ENCODE assay signal across 8 cellular contexts in genomic region chr3:57756528-57757401, GRCh38. TPM values are rescaled to one million over a fixed set of nuclear protein-coding genes. Genes with fewer than 3 reads are reported as not detected.
A peak's percentile ranks its signal among the peaks of the same experiment; 100 is the strongest.
DNase-seq lines count a peak whose midpoint lies in the region; ATAC-seq and TF ChIP-seq lines count a peak whose summit lies in the region.

No MANE protein-coding gene starts in this region.

- H3K27ac Mint-ChIP-seq in CD8-positive, alpha-beta memory T cell, result peak overlapping the region; percentile 68 to 98 (median 95)
- peak overlapping the region; percentile 96 for H3K27ac Mint-ChIP-seq in activated CD4-positive, alpha-beta T cell treated with anti-CD3 and anti-CD28 coated beads, Interleukin-2, amount 10 ng/mL, durations not matched to agents 24 days and 14 days

- H3K36me3 Mint-ChIP-seq in CD8-positive, alpha-beta memory T cell, result peaks cover 0 to 40% (median 0%) of the 10 kb centered on the region in 3 donors
- H3K36me3 Mint-ChIP-seq in activated CD4-positive, alpha-beta T cell treated with anti-CD3 and anti-CD28 coated beads, Interleukin-2, amount 10 ng/mL, durations not matched to agents 24 days and 14 days (ENCODE audit: low read depth), result peaks cover 23% of the 10 kb centered on the region

- DNase-seq in CD8-positive, alpha-beta memory T cell, result peak in 4 of 5 donors; percentile 1 to 50 (median 16)
- DNase-seq in HuH-7.5 (ENCODE audit: low spot score) (peak; percentile 15), dedifferentiated amniotic fluid mesenchymal stem cell (ENCODE audit: extremely low spot score) (peak; percentile 58), right lobe of liver (peak; percentile 56 to 74 (median 62)), OCI-M2 (lab: John Stamatoyannopoulos, UW; ENCODE audit: unreplicated experiment) (no peak)
- DNase-seq in activated CD4-positive, alpha-beta T cell treated with anti-CD3 and anti-CD28 coated beads, Interleukin-2, amount 10 ng/mL, durations not matched to agents 24 days and 14 days, result peak; percentile 80
- DNase-seq in stimulated activated CD4-positive, alpha-beta T cell treated with anti-CD3 and anti-CD28 coated beads, TNF-alpha, amount 100 ng/mL, for 4 hours (ENCODE audit: low read depth in 3 of 3), result peak in 2 of 3 experiments; percentile 2 to 17

- no peaks in the 10 kb centered on the region for H3K9me3 ChIP-seq in CD8-positive, alpha-beta memory T cell (ENCODE audit: low read length)
- no peaks in the 10 kb centered on the region for H3K9me3 ChIP-seq in right lobe of liver

- CTCF ChIA-PET in CD8-positive, alpha-beta memory T cell (lab: Charles Lee), result interaction anchor here (0.6 to 1.2 kb wide), 3 partner anchors 64 to 222 kb away, joined by 3 read pairs; partner anchors contain the start of genes DENND6A and PDE12

- peaks cover 39% of the 10 kb centered on the region for H3K4me1 ChIP-seq in CD8-positive, alpha-beta memory T cell (ENCODE audit: insufficient read depth, low read length)
- peaks cover 0 to 28% (median 13%) of the 10 kb centered on the region in 4 donors for H3K4me1 ChIP-seq in right lobe of liver

- no peaks in the 10 kb centered on the region for H3K27me3 Mint-ChIP-seq in CD8-positive, alpha-beta memory T cell
- peaks cover 6% of the 10 kb centered on the region for H3K27me3 Mint-ChIP-seq in activated CD4-positive, alpha-beta T cell treated with anti-CD3 and anti-CD28 coated beads, Interleukin-2, amount 10 ng/mL, durations not matched to agents 24 days and 14 days

- no peaks in the 10 kb centered on the region for H3K27me3 ChIP-seq in CD8-positive, alpha-beta memory T cell (ENCODE audit: insufficient read depth, low read length, poor library complexity, severe bottlenecking)
- H3K27me3 ChIP-seq in right lobe of liver, result no peaks in the 10 kb centered on the region

- peaks cover 42 to 53% (median 47%) of the 10 kb centered on the region in 3 donors for H3K4me1 Mint-ChIP-seq in CD8-positive, alpha-beta memory T cell
- peaks cover 28% of the 10 kb centered on the region for H3K4me1 Mint-ChIP-seq in activated CD4-positive, alpha-beta T cell treated with anti-CD3 and anti-CD28 coated beads, Interleukin-2, amount 10 ng/mL, durations not matched to agents 24 days and 14 days

- H3K27ac ChIP-seq in CD8-positive, alpha-beta memory T cell (ENCODE audit: low read depth, low read length), result peak overlapping the region; percentile 66
- H3K27ac ChIP-seq in right lobe of liver, result peak overlapping the region; percentile 78 to 88 (median 83)

- peak overlapping the region; percentile 93 to 98 (median 96) for H3K4me3 Mint-ChIP-seq in CD8-positive, alpha-beta memory T cell
- peak overlapping the region; percentile 98 for H3K4me3 Mint-ChIP-seq in activated CD4-positive, alpha-beta T cell treated with anti-CD3 and anti-CD28 coated beads, Interleukin-2, amount 10 ng/mL, durations not matched to agents 24 days and 14 days

- peaks cover 4% of the 10 kb centered on the region for H3K36me3 ChIP-seq in CD8-positive, alpha-beta memory T cell (ENCODE audit: insufficient read depth, low read length)
- peaks cover 0 to 6% (median 0%) of the 10 kb centered on the region in 4 donors for H3K36me3 ChIP-seq in right lobe of liver

- ATAC-seq in GM21447 (IDR thresholded peaks at IDR 0.05; ENCODE audit: unreplicated experiment), result peak; percentile 25
- ATAC-seq in right lobe of liver, result peak; percentile 38 to 60 (median 56)

- H3K4me3 ChIP-seq in CD8-positive, alpha-beta memory T cell (ENCODE audit: low read length), result peak overlapping the region; percentile 73
- peak overlapping the region; percentile 77 to 85 (median 82) for H3K4me3 ChIP-seq in right lobe of liver

- intact Hi-C loops in activated CD4-positive, alpha-beta T cell treated with anti-CD3 and anti-CD28 coated beads, Interleukin-2, amount 10 ng/mL, durations not matched to agents 24 days and 14 days (cut with micrococcal nuclease), result loop anchor here (1.0 to 10.0 kb wide), 4 partner anchors 200 to 1074 kb away; partner anchors contain the start of genes ABHD6, APPL1, PDE12 and TASOR
- intact Hi-C loops in right lobe of liver (cut with DNase I), result loop anchor here in 1 of 2 donors (10.0 kb wide), 1 partner anchor 162 kb away; the partner anchor contains the start of gene ARF4

- POLR2A ChIA-PET in CD8-positive, alpha-beta memory T cell (lab: Charles Lee), result interaction anchor here (0.6 to 2.1 kb wide), 8 partner anchors 12 to 200 kb away, joined by 3 to 21 read pairs (median 4); partner anchors contain the start of genes ARF4, DENND6A and PDE12

- H3K9me3 Mint-ChIP-seq in CD8-positive, alpha-beta memory T cell, result no peaks in the 10 kb centered on the region
- no peaks in the 10 kb centered on the region for H3K9me3 Mint-ChIP-seq in activated CD4-positive, alpha-beta T cell treated with anti-CD3 and anti-CD28 coated beads, Interleukin-2, amount 10 ng/mL, durations not matched to agents 24 days and 14 days

- peak; percentile 3 for TF ChIP-seq POLR2A in right lobe of liver (IDR thresholded peaks at IDR 0.05)

- WGBS in right lobe of liver (ENCODE audit: insufficient coverage, low coverage, low lambda C conversion rate, missing lambda C conversion rate), result 1% methylated on average over 11 of the region's 84 CpGs

- no peak for TF ChIP-seq CTCF in right lobe of liver (IDR thresholded peaks at IDR 0.05)

RNA-seq across cellular contexts. Expression of gene SLMAP, which starts 0.7 kb away (rescaled TPM):
- 10 to 100 TPM; 55.8 to 57.8 TPM for total RNA-seq in CD8-positive, alpha-beta memory T cell
- polyA plus RNA-seq in CD8-positive, alpha-beta memory T cell, result 26.7 TPM
- 53.4 and 58.1 TPM in 2 replicates for total RNA-seq in activated CD4-positive, alpha-beta T cell treated with anti-CD3 and anti-CD28 coated beads, Interleukin-2, amount 10 ng/mL, durations not matched to agents 24 days and 14 days
- 10 to 100 TPM; 21.1 to 34.9 (median 25.1) TPM for total RNA-seq in right lobe of liver
